In genomic region chr5:94111209-94112004, GRCh38 we compare ENCODE assay signal across 8 cellular contexts.
DNase-seq lines count a peak whose midpoint lies in the region; ATAC-seq, FAIRE-seq and TF ChIP-seq lines count a peak whose summit lies in the region.

No MANE protein-coding gene starts in this region.

- peak in 1 of 2 donors; percentile 43 for TF ChIP-seq CTCF in right atrium auricular region (IDR thresholded peaks at IDR 0.05)
- TF ChIP-seq CTCF in psoas muscle (IDR thresholded peaks at IDR 0.05) = no peak

- H3K4me3 ChIP-seq in right atrium auricular region (peak overlapping the region; percentile 78 to 86), psoas muscle (peak overlapping the region; percentile 82)

- H3K4me1 Mint-ChIP-seq in T-helper 17 cell = peaks cover 23% of the 10 kb centered on the region

- ATAC-seq in GM18499 (IDR thresholded peaks at IDR 0.05; ENCODE audit: insufficient read depth, unreplicated experiment) = peak; percentile 99
- ATAC-seq in HG02938 (IDR thresholded peaks at IDR 0.05; ENCODE audit: unreplicated experiment) = peak; percentile 100
- ATAC-seq in T-helper 17 cell = peak; percentile 97
- peak; percentile 97 to 99 (median 99) for ATAC-seq in psoas muscle

- intact Hi-C loops in psoas muscle (cut with DNase I) = loop anchor here in 1 of 2 donors (10.0 kb wide), 1 partner anchor 497 kb away; no protein-coding TSS in a partner anchor

- H3K27ac Mint-ChIP-seq in T-helper 17 cell = peak overlapping the region; percentile 94

- H3K4me3 Mint-ChIP-seq in T-helper 17 cell = peak overlapping the region; percentile 94

- H3K36me3 Mint-ChIP-seq in T-helper 17 cell (ENCODE audit: low read depth) = peaks cover 8% of the 10 kb centered on the region

- 0 to 1% (median 1%) methylated on average over 51 of the region's 51 CpGs for WGBS in psoas muscle, 3 donors

- DNase-seq in NCI-H1694 (lab: John Stamatoyannopoulos, UW) (peak; percentile 89), T-helper 17 cell (peak; percentile 81 to 84 (median 83)), anterior cingulate cortex (lab: John Stamatoyannopoulos, UW) (peak; percentile 66 to 96 (median 88)), right atrium auricular region (ENCODE audit: low spot score) (peak; percentile 98), psoas muscle (peak; percentile 94 to 96), urothelium cell line (ENCODE audit: low spot score) (peak; percentile 93)

- H3K9me3 ChIP-seq in T-helper 17 cell (ENCODE audit: control insufficient read depth, low read length, poor library complexity, severe bottlenecking) (no peaks in the 10 kb centered on the region), right atrium auricular region (no peaks in the 10 kb centered on the region), psoas muscle (no peaks in the 10 kb centered on the region)

- H3K4me1 ChIP-seq in right atrium auricular region = peaks cover 0 to 16% of the 10 kb centered on the region in 2 donors
- H3K4me1 ChIP-seq in psoas muscle = peaks cover 6% of the 10 kb centered on the region

- FAIRE-seq in urothelium cell line (lab: Jason Lieb, UNC) = peak; percentile 56

- H3K27me3 Mint-ChIP-seq in T-helper 17 cell = peaks cover 11% of the 10 kb centered on the region

- no peaks in the 10 kb centered on the region for H3K27me3 ChIP-seq in right atrium auricular region
- H3K27me3 ChIP-seq in psoas muscle (ENCODE audit: insufficient read depth in 3 of 3, low read length in 2 of 3) = peaks cover 0 to 2% (median 0%) of the 10 kb centered on the region in 3 donors

- H3K36me3 ChIP-seq in right atrium auricular region = no peaks in the 10 kb centered on the region
- no peaks in the 10 kb centered on the region for H3K36me3 ChIP-seq in psoas muscle (ENCODE audit: insufficient read depth in 1 of 2, low read depth in 1 of 2)

- H3K27ac ChIP-seq in right atrium auricular region (peak overlapping the region; percentile 92 to 94), psoas muscle (peak overlapping the region; percentile 87)

Comparison
In these comparisons a context has a peak if more than half of its experiments do, and no peak if none do; other contexts are left out.
1. Peak in every context shown above with its lines: DNase-seq, ATAC-seq, H3K4me3 ChIP-seq and H3K27ac ChIP-seq.